In the genomic region with DNA sequence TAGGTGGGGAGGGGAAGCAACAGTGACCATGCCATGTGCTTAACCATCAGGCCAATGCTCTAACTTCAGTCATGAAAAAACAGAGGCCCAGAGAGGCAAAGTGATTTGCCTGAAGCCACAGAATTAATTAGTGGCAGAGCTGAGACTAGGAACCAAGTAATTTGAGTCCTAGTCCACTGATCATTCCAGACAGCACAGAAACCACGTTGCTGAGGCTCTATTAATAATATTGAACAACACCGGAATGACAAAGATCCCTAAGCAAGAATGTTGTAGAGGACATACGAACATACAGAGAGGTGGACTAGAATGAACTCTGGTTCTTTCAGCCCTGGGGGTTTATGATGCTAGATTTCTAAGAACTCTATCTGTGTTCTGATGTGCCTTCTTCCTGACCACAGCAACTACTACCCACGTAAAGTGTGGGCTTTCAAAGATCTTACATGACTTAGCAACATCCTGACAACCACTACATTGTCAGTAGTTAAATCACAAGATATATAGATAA, we compare ENCODE assay signal across 14 cellular contexts.
DNase-seq lines count a peak whose midpoint lies in the region; ATAC-seq, FAIRE-seq and TF ChIP-seq lines count a peak whose summit lies in the region.
"Had no signal": no experiment of that assay in that cellular context is flagged by ENCODE, and none has a peak within 500 bp of the region (broad histone marks: within the 10 kb centered on the region; RNA-seq: fewer than 3 reads in every experiment).

No MANE protein-coding gene starts in this region.

- peak in 2 of 3 donors; percentile 27 to 88 for DNase-seq in CD4-positive, CD25-positive, alpha-beta regulatory T cell
- peak; percentile 41 for DNase-seq in activated T-helper 2 cell treated with anti-CD3 and anti-CD28 coated beads, Interferon-gamma antibody, Interleukin-2, Interleukin-4, amounts not matched to agents 10 μg/mL and 5 μg/mL and 100 μg/mL, durations not matched to agents 14 hours and 24 hours and 36 hours (ENCODE audit: low spot score)
- DNase-seq in GM19239 (ENCODE audit: insufficient read length, low spot score) (no peak), GM20000 (ENCODE audit: low spot score) (no peak)

- H3K36me3 ChIP-seq in CD4-positive, CD25-positive, alpha-beta regulatory T cell (ENCODE audit: control insufficient read depth, insufficient read depth, low read length) = no peaks in the 10 kb centered on the region
- H3K36me3 ChIP-seq: esophagus muscularis mucosa had no signal

- no peak for FAIRE-seq in GM19239 (lab: Jason Lieb, UNC)
- FAIRE-seq: bronchial epithelial cell, G401.6 had no signal

- H3K4me1 Mint-ChIP-seq in CD4-positive, CD25-positive, alpha-beta regulatory T cell = peaks cover 8 to 20% (median 17%) of the 10 kb centered on the region in 4 donors
- H3K4me1 Mint-ChIP-seq in activated T-helper 2 cell treated with anti-CD3 and anti-CD28 coated beads, Interferon-gamma antibody, Interleukin-2, Interleukin-4, amounts not matched to agents 10 μg/mL and 5 μg/mL and 100 μg/mL, durations not matched to agents 14 hours and 24 hours and 36 hours (ENCODE audit: low read depth) = peaks cover 93% of the 10 kb centered on the region

- peaks cover 4% of the 10 kb centered on the region for H3K4me1 ChIP-seq in CD4-positive, CD25-positive, alpha-beta regulatory T cell (ENCODE audit: control insufficient read depth, insufficient read depth, low read length, poor library complexity, severe bottlenecking)

- H3K27ac ChIP-seq in CD4-positive, CD25-positive, alpha-beta regulatory T cell (ENCODE audit: insufficient read depth, low read length, poor library complexity, severe bottlenecking) = no peak overlapping the region
- H3K27ac ChIP-seq: esophagus muscularis mucosa, SK-N-MC had no signal

- no peak overlapping the region for H3K27ac Mint-ChIP-seq in CD4-positive, CD25-positive, alpha-beta regulatory T cell
- peak overlapping the region; percentile 85 for H3K27ac Mint-ChIP-seq in activated T-helper 2 cell treated with anti-CD3 and anti-CD28 coated beads, Interferon-gamma antibody, Interleukin-2, Interleukin-4, amounts not matched to agents 10 μg/mL and 5 μg/mL and 100 μg/mL, durations not matched to agents 14 hours and 24 hours and 36 hours
- H3K27ac Mint-ChIP-seq: nephron had no signal

- peak; percentile 85 to 86 for ATAC-seq in CD4-positive, CD25-positive, alpha-beta regulatory T cell (ENCODE audit: low read depth in 2 of 2)
- ATAC-seq in GM19324 (IDR thresholded peaks at IDR 0.05; ENCODE audit: low FRiP score, unreplicated experiment) = peak; percentile 51
- ATAC-seq in HG03439 (IDR thresholded peaks at IDR 0.05; ENCODE audit: unreplicated experiment) = peak; percentile 49
- no peak for ATAC-seq in SK-N-SH treated with all-trans-retinoic acid at 6 μM for 48 hours
- no peak for ATAC-seq in HG03521 (IDR thresholded peaks at IDR 0.05; ENCODE audit: unreplicated experiment)

- H3K9me3 Mint-ChIP-seq in CD4-positive, CD25-positive, alpha-beta regulatory T cell = peaks cover 0 to 4% (median 0%) of the 10 kb centered on the region in 7 donors
- H3K9me3 Mint-ChIP-seq in activated T-helper 2 cell treated with anti-CD3 and anti-CD28 coated beads, Interferon-gamma antibody, Interleukin-2, Interleukin-4, amounts not matched to agents 10 μg/mL and 5 μg/mL and 100 μg/mL, durations not matched to agents 14 hours and 24 hours and 36 hours = peaks cover 9% of the 10 kb centered on the region

- H3K27me3 Mint-ChIP-seq in CD4-positive, CD25-positive, alpha-beta regulatory T cell = no peaks in the 10 kb centered on the region
- no peaks in the 10 kb centered on the region for H3K27me3 Mint-ChIP-seq in activated T-helper 2 cell treated with anti-CD3 and anti-CD28 coated beads, Interferon-gamma antibody, Interleukin-2, Interleukin-4, amounts not matched to agents 10 μg/mL and 5 μg/mL and 100 μg/mL, durations not matched to agents 14 hours and 24 hours and 36 hours (ENCODE audit: low read depth)

- intact Hi-C loops in activated T-helper 2 cell treated with anti-CD3 and anti-CD28 coated beads, Interferon-gamma antibody, Interleukin-2, Interleukin-4, amounts not matched to agents 10 μg/mL and 5 μg/mL and 100 μg/mL, durations not matched to agents 14 hours and 24 hours and 36 hours (cut with micrococcal nuclease) = loop anchor here (1.0 to 10.0 kb wide), 5 partner anchors 14 to 237 kb away; no protein-coding TSS in a partner anchor

- H3K27me3 ChIP-seq in CD4-positive, CD25-positive, alpha-beta regulatory T cell (ENCODE audit: control insufficient read depth, insufficient read depth, low read length) = no peaks in the 10 kb centered on the region
- H3K27me3 ChIP-seq: esophagus muscularis mucosa had no signal

- no peaks in the 10 kb centered on the region for H3K9me3 ChIP-seq in CD4-positive, CD25-positive, alpha-beta regulatory T cell (ENCODE audit: control insufficient read depth in 2 of 2, low read length in 2 of 2)
- H3K9me3 ChIP-seq: esophagus muscularis mucosa had no signal

- no peak overlapping the region for H3K4me3 Mint-ChIP-seq in CD4-positive, CD25-positive, alpha-beta regulatory T cell
- H3K4me3 Mint-ChIP-seq in activated T-helper 2 cell treated with anti-CD3 and anti-CD28 coated beads, Interferon-gamma antibody, Interleukin-2, Interleukin-4, amounts not matched to agents 10 μg/mL and 5 μg/mL and 100 μg/mL, durations not matched to agents 14 hours and 24 hours and 36 hours (ENCODE audit: low read depth) = peak overlapping the region; percentile 10
- H3K4me3 Mint-ChIP-seq: nephron had no signal

- no peaks in the 10 kb centered on the region for H3K36me3 Mint-ChIP-seq in CD4-positive, CD25-positive, alpha-beta regulatory T cell
- peaks cover 72% of the 10 kb centered on the region for H3K36me3 Mint-ChIP-seq in activated T-helper 2 cell treated with anti-CD3 and anti-CD28 coated beads, Interferon-gamma antibody, Interleukin-2, Interleukin-4, amounts not matched to agents 10 μg/mL and 5 μg/mL and 100 μg/mL, durations not matched to agents 14 hours and 24 hours and 36 hours (ENCODE audit: low read depth)

- no peak for TF ChIP-seq CTCF in GM20000 (IDR thresholded peaks at IDR 0.05; ENCODE audit: extremely low read depth, missing control alignments)

- H3K4me3 ChIP-seq in CD4-positive, CD25-positive, alpha-beta regulatory T cell (ENCODE audit: low read depth, low read length) = no peak overlapping the region
- H3K4me3 ChIP-seq: esophagus muscularis mucosa, SK-N-MC, skin epidermis had no signal

TF ChIP-seq in SK-N-SH treated with all-trans-retinoic acid at 6 μM for 48 hours, 23 proteins besides CTCF, POLR2A, EP300 and RAD21:
- TF ChIP-seq ZFP30 (CRISPR knock-in tag; IDR thresholded peaks at IDR 0.05) (no peak), ESRRG (CRISPR knock-in tag; IDR thresholded peaks at IDR 0.05) (no peak), CSDC2 (CRISPR knock-in tag; IDR thresholded peaks at IDR 0.05) (no peak), ZNF70 (CRISPR knock-in tag; IDR thresholded peaks at IDR 0.05) (no peak), ZC3H10 (CRISPR knock-in tag; IDR thresholded peaks at IDR 0.05) (no peak)
- TF ChIP-seq, protein P1, sequence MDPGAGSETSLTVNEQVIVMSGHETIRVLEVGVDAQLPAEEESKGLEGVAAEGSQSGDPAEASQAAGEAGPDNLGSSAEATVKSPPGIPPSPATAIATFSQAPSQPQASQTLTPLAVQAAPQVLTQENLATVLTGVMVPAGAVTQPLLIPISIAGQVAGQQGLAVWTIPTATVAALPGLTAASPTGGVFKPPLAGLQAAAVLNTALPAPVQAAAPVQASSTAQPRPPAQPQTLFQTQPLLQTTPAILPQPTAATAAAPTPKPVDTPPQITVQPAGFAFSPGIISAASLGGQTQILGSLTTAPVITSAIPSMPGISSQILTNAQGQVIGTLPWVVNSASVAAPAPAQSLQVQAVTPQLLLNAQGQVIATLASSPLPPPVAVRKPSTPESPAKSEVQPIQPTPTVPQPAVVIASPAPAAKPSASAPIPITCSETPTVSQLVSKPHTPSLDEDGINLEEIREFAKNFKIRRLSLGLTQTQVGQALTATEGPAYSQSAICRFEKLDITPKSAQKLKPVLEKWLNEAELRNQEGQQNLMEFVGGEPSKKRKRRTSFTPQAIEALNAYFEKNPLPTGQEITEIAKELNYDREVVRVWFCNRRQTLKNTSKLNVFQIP (CRISPR knock-in tag; IDR thresholded peaks at IDR 0.05; ENCODE audit: borderline replicate concordance, low read depth) = no peak

Comparison
In these comparisons a context has a peak if more than half of its experiments do, and no peak if none do; other contexts are left out.
1. ATAC-seq: peak in CD4-positive, CD25-positive, alpha-beta regulatory T cell (2 of 2), GM19324 (single experiment) and HG03439 (single experiment); none in SK-N-SH treated with all-trans-retinoic acid at 6 μM for 48 hours (single experiment) and HG03521 (single experiment).
2. DNase-seq: peak in CD4-positive, CD25-positive, alpha-beta regulatory T cell (2 of 3) and activated T-helper 2 cell treated with anti-CD3 and anti-CD28 coated beads, Interferon-gamma antibody, Interleukin-2, Interleukin-4, amounts not matched to agents 10 μg/mL and 5 μg/mL and 100 μg/mL, durations not matched to agents 14 hours and 24 hours and 36 hours (single experiment); none in GM19239 (single experiment) and GM20000 (single experiment).